16 cellular contexts compared by ENCODE assay signal in the genomic region with DNA sequence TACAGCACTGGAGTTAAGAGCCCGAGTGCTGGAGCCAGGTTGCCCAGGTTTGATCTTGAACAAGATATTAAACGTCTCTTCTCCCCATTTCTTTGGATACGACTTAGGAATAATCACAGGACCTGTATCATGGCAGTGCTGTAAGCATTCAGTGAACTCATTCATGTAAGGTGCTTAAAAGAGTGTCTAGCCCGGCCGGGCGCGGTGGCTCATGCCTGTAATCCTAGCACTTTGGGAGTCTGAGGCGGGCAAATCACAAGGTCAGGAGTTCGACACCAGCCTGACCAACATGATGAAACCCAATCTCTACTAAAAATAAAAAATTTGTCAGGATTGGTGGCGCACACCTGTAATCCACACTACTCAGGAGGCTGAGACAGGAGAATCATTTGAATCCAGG. TPM values are rescaled to one million over a fixed set of nuclear protein-coding genes. Genes with fewer than 3 reads are reported as not detected.
DNase-seq lines count a peak whose midpoint lies in the region; ATAC-seq and TF ChIP-seq lines count a peak whose summit lies in the region.
"Had no signal": no experiment of that assay in that cellular context is flagged by ENCODE, and none has a peak within 500 bp of the region (broad histone marks: within the 10 kb centered on the region; RNA-seq: fewer than 3 reads in every experiment).

No MANE protein-coding gene starts in this region.

- DNase-seq in glutamatergic neuron: no peak
- peak; percentile 64 for DNase-seq in posterior vena cava (ENCODE audit: low spot score)
- DNase-seq in NCI-H774 (lab: John Stamatoyannopoulos, UW): no peak
- no peak for DNase-seq in NCI-H2171 treated with DMSO at 0.1 percent for 48 hours (lab: John Stamatoyannopoulos, UW)
- DNase-seq: AML-193; BE2C; Caco-2; CD4-positive, CD25-positive, alpha-beta regulatory T cell; CD8-positive, alpha-beta T cell; DMS153; DND-41; GOT3; HCEC 1CT had no signal

- peaks cover 2% of the 10 kb centered on the region for H3K9me3 Mint-ChIP-seq in glutamatergic neuron (ENCODE audit: unreplicated experiment)
- H3K9me3 Mint-ChIP-seq: CD8-positive, alpha-beta T cell had no signal

- peaks cover 100% of the 10 kb centered on the region for H4K20me1 ChIP-seq in BLaER1

- H3K4me2 ChIP-seq in BLaER1: peak overlapping the region; percentile 69; the same call in 1 of the 2 replicates

- peaks cover 85% of the 10 kb centered on the region for H3K36me3 ChIP-seq in BLaER1
- H3K36me3 ChIP-seq: BE2C had no signal

- peaks cover 4% of the 10 kb centered on the region for H3K27me3 Mint-ChIP-seq in glutamatergic neuron (ENCODE audit: unreplicated experiment)

- H3K9ac ChIP-seq in BLaER1: no peak overlapping the region

- peaks cover 95% of the 10 kb centered on the region for H3K4me1 ChIP-seq in BLaER1

- H3K27ac Mint-ChIP-seq in glutamatergic neuron (ENCODE audit: unreplicated experiment): peak overlapping the region; percentile 62
- H3K27ac Mint-ChIP-seq: CD4-positive, CD25-positive, alpha-beta regulatory T cell; CD8-positive, alpha-beta T cell had no signal

- H3K27ac ChIP-seq in BLaER1: peak overlapping the region; percentile 40; the same call in 1 of the 2 replicates
- H3K27ac ChIP-seq: 22Rv1 had no signal

- ATAC-seq in HG03108 (IDR thresholded peaks at IDR 0.05; ENCODE audit: unreplicated experiment): no peak
- ATAC-seq: CD8-positive, alpha-beta T cell had no signal

- intact Hi-C loops in posterior vena cava (cut with DNase I): no loop called here

- no peak overlapping the region for H3K4me3 ChIP-seq in BLaER1

- TF ChIP-seq CTCF in glutamatergic neuron (IDR thresholded peaks at IDR 0.05; ENCODE audit: partially characterized antibody, unreplicated experiment): no peak

- H3K9me3 ChIP-seq in BLaER1: peaks cover 16% of the 10 kb centered on the region
- H3K9me3 ChIP-seq: BE2C, Caco-2 had no signal

- no peaks in the 10 kb centered on the region for H3K36me3 Mint-ChIP-seq in glutamatergic neuron (ENCODE audit: unreplicated experiment)
- H3K36me3 Mint-ChIP-seq: CD4-positive, CD25-positive, alpha-beta regulatory T cell; CD8-positive, alpha-beta T cell had no signal

- peaks cover 8% of the 10 kb centered on the region for H3K4me1 Mint-ChIP-seq in glutamatergic neuron (ENCODE audit: low read depth, unreplicated experiment)
- H3K4me1 Mint-ChIP-seq: CD4-positive, CD25-positive, alpha-beta regulatory T cell had no signal

- no peaks in the 10 kb centered on the region for H3K27me3 ChIP-seq in BLaER1
- H3K27me3 ChIP-seq: BE2C had no signal

- H3K4me3 Mint-ChIP-seq in glutamatergic neuron (ENCODE audit: unreplicated experiment): no peak overlapping the region
- H3K4me3 Mint-ChIP-seq: CD4-positive, CD25-positive, alpha-beta regulatory T cell; CD8-positive, alpha-beta T cell had no signal

RNA-seq across cellular contexts. Expression of a gene that starts 40.8 kb away (rescaled TPM):
- total RNA-seq in glutamatergic neuron (ENCODE audit: unreplicated experiment) (2.4 TPM), posterior vena cava (10 to 100 TPM; 25.8 to 30.1 TPM)
